ENCODE assay signal across 8 cellular contexts in genomic region chr16:3282747-3283524, GRCh38. TPM values are rescaled to one million over a fixed set of nuclear protein-coding genes. Genes with fewer than 3 reads are reported as not detected.
DNase-seq lines count a peak whose midpoint lies in the region; TF ChIP-seq lines count a peak whose summit lies in the region.

TSS of gene ZNF263 (plus strand) at chr16:3283491. CDS start at chr16:3283819, 328 bp downstream.

- H3K27me3 Mint-ChIP-seq in HFFc6 (ENCODE audit: insufficient read depth): no peaks in the 10 kb centered on the region
- peaks cover 15% of the 10 kb centered on the region for H3K27me3 Mint-ChIP-seq in activated naive CD4-positive, alpha-beta T cell treated with anti-CD3 and anti-CD28 coated beads, Interleukin-2, amount 10 ng/mL, durations not matched to agents 7 days and 5 days

- peak within 1 kb of the TSS; percentile 99 for H3K27ac ChIP-seq in SK-N-MC

- peak within 1 kb of the TSS; percentile 98 for H3K9ac ChIP-seq in SK-N-MC (ENCODE audit: insufficient read length)

- CTCF ChIA-PET in activated naive CD4-positive, alpha-beta T cell treated with anti-CD3 and anti-CD28 coated beads, Interleukin-2, amount 10 ng/mL, durations not matched to agents 7 days and 5 days (lab: Charles Lee): interaction anchor here (0.9 to 1.9 kb wide), 3 partner anchors 16 to 249 kb away, joined by 3 to 6 read pairs (median 4); no protein-coding TSS in a partner anchor

- H3K27ac Mint-ChIP-seq in HFFc6: peak within 1 kb of the TSS; percentile 100
- H3K27ac Mint-ChIP-seq in activated naive CD4-positive, alpha-beta T cell treated with anti-CD3 and anti-CD28 coated beads, Interleukin-2, amount 10 ng/mL, durations not matched to agents 7 days and 5 days: peak within 1 kb of the TSS; percentile 100

- H3K36me3 Mint-ChIP-seq in HFFc6 (ENCODE audit: low read depth): peaks cover 41% of the 10 kb centered on the region
- peaks cover 43% of the 10 kb centered on the region for H3K36me3 Mint-ChIP-seq in activated naive CD4-positive, alpha-beta T cell treated with anti-CD3 and anti-CD28 coated beads, Interleukin-2, amount 10 ng/mL, durations not matched to agents 7 days and 5 days

- H3K4me3 ChIP-seq in NB4 (ENCODE audit: low read depth, low read length) (peak within 1 kb of the TSS; percentile 97), SK-N-MC (peak within 1 kb of the TSS; percentile 99)

- TF ChIP-seq POLR2A in NB4 (IDR thresholded peaks at IDR 0.05; ENCODE audit: extremely low read depth, insufficient read length): peak; percentile 74

- DNase-seq in GM03348 (ENCODE audit: low spot score) (peak; percentile 97), HFFc6 (peak; percentile 97), NB4 (ENCODE audit: low read depth) (peak; percentile 97), SK-N-MC (ENCODE audit: low read depth, low spot score) (peak; percentile 84), germinal center (ENCODE audit: low spot score) (peak; percentile 96), non-pigmented ciliary epithelial cell (ENCODE audit: low read depth) (peak; percentile 90), superior temporal gyrus (ENCODE audit: extremely low spot score) (peak; percentile 99)
- peak; percentile 96 for DNase-seq in activated naive CD4-positive, alpha-beta T cell treated with anti-CD3 and anti-CD28 coated beads, Interleukin-2, amount 10 ng/mL, durations not matched to agents 7 days and 5 days

- TF ChIP-seq CTCF in HFFc6 (IDR thresholded peaks at IDR 0.05) (no peak), NB4 (IDR thresholded peaks at IDR 0.05; ENCODE audit: low read depth, low read length) (no peak)

- H3K4me3 Mint-ChIP-seq in HFFc6: peak within 1 kb of the TSS; percentile 94
- peak within 1 kb of the TSS; percentile 91 for H3K4me3 Mint-ChIP-seq in activated naive CD4-positive, alpha-beta T cell treated with anti-CD3 and anti-CD28 coated beads, Interleukin-2, amount 10 ng/mL, durations not matched to agents 7 days and 5 days

- peaks cover 33% of the 10 kb centered on the region for H3K9me3 Mint-ChIP-seq in HFFc6
- peaks cover 31% of the 10 kb centered on the region for H3K9me3 Mint-ChIP-seq in activated naive CD4-positive, alpha-beta T cell treated with anti-CD3 and anti-CD28 coated beads, Interleukin-2, amount 10 ng/mL, durations not matched to agents 7 days and 5 days

- H3K9me3 ChIP-seq in SK-N-MC (ENCODE audit: low read depth, low read length): peaks cover 12% of the 10 kb centered on the region

- peaks cover 30% of the 10 kb centered on the region for H3K36me3 ChIP-seq in SK-N-MC (ENCODE audit: insufficient read depth, low read length)

- peaks cover 29% of the 10 kb centered on the region for H3K4me1 Mint-ChIP-seq in HFFc6 (ENCODE audit: low read depth)
- peaks cover 31% of the 10 kb centered on the region for H3K4me1 Mint-ChIP-seq in activated naive CD4-positive, alpha-beta T cell treated with anti-CD3 and anti-CD28 coated beads, Interleukin-2, amount 10 ng/mL, durations not matched to agents 7 days and 5 days

RNA-seq across cellular contexts. Expression of gene ZNF263, which starts in this region (rescaled TPM):
- total RNA-seq in HFFc6 (2021; fragmentation: NEBNext Ultra II Directional; extraction: Animal tissue kit (Norgen Biotek cat#: 25700)): 10 to 100 TPM; 19.7 to 24.5 (median 20.8) TPM

Comparison
In these comparisons a context has a peak if more than half of its experiments do, and no peak if none do; other contexts are left out.
1. Peak in every context shown above with its lines: DNase-seq, H3K4me3 ChIP-seq and H3K27ac ChIP-seq.